In the genomic region with DNA sequence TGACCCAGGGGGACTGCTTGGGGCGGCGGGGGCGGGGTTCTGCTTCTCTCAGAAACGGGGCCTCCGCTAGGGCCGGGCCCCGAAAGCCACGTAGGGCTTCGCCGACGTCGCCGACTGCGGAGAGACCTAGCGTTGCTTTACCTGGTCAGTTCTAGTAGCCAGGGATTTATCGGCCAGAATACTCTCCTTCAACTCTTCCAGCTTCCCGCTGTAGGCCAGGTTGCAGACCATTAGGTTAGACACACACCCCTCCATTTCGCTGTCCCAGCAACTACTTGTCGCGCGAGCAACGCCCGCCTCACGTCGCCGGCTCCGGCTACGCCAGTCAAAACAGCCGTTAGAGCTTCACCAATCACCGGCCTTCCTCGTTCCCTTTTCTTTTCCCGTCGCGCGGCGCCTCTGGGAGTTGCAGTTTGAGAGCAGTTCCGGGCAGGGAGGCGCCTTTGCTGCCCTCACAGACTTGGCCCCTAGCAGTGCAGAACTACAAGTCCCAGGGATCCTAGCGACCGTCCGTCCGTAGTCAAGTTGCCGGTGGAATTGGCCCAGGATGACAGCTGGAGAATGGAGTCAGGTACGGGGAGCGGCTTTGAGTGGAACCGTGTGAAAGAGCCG, we compare ENCODE assay signal across 1 cellular context.
TF ChIP-seq lines count a peak whose summit lies in the region.

A gene with protein sequence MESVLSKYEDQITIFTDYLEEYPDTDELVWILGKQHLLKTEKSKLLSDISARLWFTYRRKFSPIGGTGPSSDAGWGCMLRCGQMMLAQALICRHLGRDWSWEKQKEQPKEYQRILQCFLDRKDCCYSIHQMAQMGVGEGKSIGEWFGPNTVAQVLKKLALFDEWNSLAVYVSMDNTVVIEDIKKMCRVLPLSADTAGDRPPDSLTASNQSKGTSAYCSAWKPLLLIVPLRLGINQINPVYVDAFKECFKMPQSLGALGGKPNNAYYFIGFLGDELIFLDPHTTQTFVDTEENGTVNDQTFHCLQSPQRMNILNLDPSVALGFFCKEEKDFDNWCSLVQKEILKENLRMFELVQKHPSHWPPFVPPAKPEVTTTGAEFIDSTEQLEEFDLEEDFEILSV (plus strand): TSS at position 513 of the 612 bp plus-strand sequence. CDS start 49 bp downstream, at position 562.
A gene with protein sequence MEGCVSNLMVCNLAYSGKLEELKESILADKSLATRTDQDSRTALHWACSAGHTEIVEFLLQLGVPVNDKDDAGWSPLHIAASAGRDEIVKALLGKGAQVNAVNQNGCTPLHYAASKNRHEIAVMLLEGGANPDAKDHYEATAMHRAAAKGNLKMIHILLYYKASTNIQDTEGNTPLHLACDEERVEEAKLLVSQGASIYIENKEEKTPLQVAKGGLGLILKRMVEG (minus strand): TSS at position 277 of the 612 bp plus-strand sequence. CDS start 22 bp downstream, at position 255.

TF ChIP-seq in HEK293, 187 proteins besides CTCF, POLR2A, EP300 and RAD21 (continued from another document and continues in another):
- TF ChIP-seq ZNF140 (tag by site-specific recombination; IDR thresholded peaks at IDR 0.05) (no peak), ZNF549 (tag by site-specific recombination; IDR thresholded peaks at IDR 0.05) (no peak), ZNF544 (tag by site-specific recombination; IDR thresholded peaks at IDR 0.05) (no peak), GLI4 (tag by site-specific recombination; IDR thresholded peaks at IDR 0.05) (no peak), KLF1 (tag by site-specific recombination; IDR thresholded peaks at IDR 0.05) (no peak), ZNF837 (tag by site-specific recombination; IDR thresholded peaks at IDR 0.05) (no peak), ZNF24 (tag by site-specific recombination; IDR thresholded peaks at IDR 0.05) (no peak), ZBTB20 (tag by site-specific recombination; IDR thresholded peaks at IDR 0.05) (peak; percentile 87; the same call in 1 of the 2 replicates), ZNF548 (tag by site-specific recombination; IDR thresholded peaks at IDR 0.05) (no peak), WT1 (tag by site-specific recombination; IDR thresholded peaks at IDR 0.05) (no peak), ZNF350 (tag by site-specific recombination; IDR thresholded peaks at IDR 0.05) (no peak), KLF8 (tag by site-specific recombination; IDR thresholded peaks at IDR 0.05) (peak; percentile 66; the same call in 1 of the 2 replicates), ZNF114 (tag by site-specific recombination; IDR thresholded peaks at IDR 0.05) (no peak), ZNF10 (tag by site-specific recombination; IDR thresholded peaks at IDR 0.05) (no peak), ZNF366 (tag by site-specific recombination; conservative IDR thresholded peaks at IDR 0.05) (no peak), GLIS1 (tag by site-specific recombination; IDR thresholded peaks at IDR 0.05) (0 out of 2 replicates have a peak, but pooled peaks have one; percentile 25), OVOL3 (tag by site-specific recombination; IDR thresholded peaks at IDR 0.05) (no peak), ZNF529 (tag by site-specific recombination; IDR thresholded peaks at IDR 0.05; ENCODE audit: insufficient replicate concordance) (no peak), ZNF239 (tag by site-specific recombination; IDR thresholded peaks at IDR 0.05) (no peak), KLF7 (tag by site-specific recombination; IDR thresholded peaks at IDR 0.05; ENCODE audit: borderline replicate concordance) (peak; percentile 42; the same call in 1 of the 2 replicates), ZSCAN16 (tag by site-specific recombination; IDR thresholded peaks at IDR 0.05) (no peak), ZNF223 (tag by site-specific recombination; IDR thresholded peaks at IDR 0.05) (no peak), BCL11B (tag by site-specific recombination; IDR thresholded peaks at IDR 0.05; ENCODE audit: low read depth) (no peak), ZNF707 (tag by site-specific recombination; IDR thresholded peaks at IDR 0.05) (no peak)
- TF ChIP-seq, protein P1, sequence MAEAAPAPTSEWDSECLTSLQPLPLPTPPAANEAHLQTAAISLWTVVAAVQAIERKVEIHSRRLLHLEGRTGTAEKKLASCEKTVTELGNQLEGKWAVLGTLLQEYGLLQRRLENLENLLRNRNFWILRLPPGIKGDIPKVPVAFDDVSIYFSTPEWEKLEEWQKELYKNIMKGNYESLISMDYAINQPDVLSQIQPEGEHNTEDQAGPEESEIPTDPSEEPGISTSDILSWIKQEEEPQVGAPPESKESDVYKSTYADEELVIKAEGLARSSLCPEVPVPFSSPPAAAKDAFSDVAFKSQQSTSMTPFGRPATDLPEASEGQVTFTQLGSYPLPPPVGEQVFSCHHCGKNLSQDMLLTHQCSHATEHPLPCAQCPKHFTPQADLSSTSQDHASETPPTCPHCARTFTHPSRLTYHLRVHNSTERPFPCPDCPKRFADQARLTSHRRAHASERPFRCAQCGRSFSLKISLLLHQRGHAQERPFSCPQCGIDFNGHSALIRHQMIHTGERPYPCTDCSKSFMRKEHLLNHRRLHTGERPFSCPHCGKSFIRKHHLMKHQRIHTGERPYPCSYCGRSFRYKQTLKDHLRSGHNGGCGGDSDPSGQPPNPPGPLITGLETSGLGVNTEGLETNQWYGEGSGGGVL (tag by site-specific recombination; IDR thresholded peaks at IDR 0.05): no peak
- TF ChIP-seq, protein P2, sequence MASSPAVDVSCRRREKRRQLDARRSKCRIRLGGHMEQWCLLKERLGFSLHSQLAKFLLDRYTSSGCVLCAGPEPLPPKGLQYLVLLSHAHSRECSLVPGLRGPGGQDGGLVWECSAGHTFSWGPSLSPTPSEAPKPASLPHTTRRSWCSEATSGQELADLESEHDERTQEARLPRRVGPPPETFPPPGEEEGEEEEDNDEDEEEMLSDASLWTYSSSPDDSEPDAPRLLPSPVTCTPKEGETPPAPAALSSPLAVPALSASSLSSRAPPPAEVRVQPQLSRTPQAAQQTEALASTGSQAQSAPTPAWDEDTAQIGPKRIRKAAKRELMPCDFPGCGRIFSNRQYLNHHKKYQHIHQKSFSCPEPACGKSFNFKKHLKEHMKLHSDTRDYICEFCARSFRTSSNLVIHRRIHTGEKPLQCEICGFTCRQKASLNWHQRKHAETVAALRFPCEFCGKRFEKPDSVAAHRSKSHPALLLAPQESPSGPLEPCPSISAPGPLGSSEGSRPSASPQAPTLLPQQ (tag by site-specific recombination; IDR thresholded peaks at IDR 0.05): no peak; the same call in 1 of the 2 replicates
- TF ChIP-seq, protein P3, sequence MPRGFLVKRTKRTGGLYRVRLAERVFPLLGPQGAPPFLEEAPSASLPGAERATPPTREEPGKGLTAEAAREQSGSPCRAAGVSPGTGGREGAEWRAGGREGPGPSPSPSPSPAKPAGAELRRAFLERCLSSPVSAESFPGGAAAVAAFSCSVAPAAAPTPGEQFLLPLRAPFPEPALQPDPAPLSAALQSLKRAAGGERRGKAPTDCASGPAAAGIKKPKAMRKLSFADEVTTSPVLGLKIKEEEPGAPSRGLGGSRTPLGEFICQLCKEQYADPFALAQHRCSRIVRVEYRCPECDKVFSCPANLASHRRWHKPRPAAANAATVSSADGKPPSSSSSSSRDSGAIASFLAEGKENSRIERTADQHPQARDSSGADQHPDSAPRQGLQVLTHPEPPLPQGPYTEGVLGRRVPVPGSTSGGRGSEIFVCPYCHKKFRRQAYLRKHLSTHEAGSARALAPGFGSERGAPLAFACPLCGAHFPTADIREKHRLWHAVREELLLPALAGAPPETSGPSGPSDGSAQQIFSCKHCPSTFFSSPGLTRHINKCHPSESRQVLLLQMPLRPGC (tag by site-specific recombination; IDR thresholded peaks at IDR 0.05): no peak
- TF ChIP-seq, protein P4, sequence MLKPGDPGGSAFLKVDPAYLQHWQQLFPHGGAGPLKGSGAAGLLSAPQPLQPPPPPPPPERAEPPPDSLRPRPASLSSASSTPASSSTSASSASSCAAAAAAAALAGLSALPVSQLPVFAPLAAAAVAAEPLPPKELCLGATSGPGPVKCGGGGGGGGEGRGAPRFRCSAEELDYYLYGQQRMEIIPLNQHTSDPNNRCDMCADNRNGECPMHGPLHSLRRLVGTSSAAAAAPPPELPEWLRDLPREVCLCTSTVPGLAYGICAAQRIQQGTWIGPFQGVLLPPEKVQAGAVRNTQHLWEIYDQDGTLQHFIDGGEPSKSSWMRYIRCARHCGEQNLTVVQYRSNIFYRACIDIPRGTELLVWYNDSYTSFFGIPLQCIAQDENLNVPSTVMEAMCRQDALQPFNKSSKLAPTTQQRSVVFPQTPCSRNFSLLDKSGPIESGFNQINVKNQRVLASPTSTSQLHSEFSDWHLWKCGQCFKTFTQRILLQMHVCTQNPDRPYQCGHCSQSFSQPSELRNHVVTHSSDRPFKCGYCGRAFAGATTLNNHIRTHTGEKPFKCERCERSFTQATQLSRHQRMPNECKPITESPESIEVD (tag by site-specific recombination; IDR thresholded peaks at IDR 0.05): no peak
- TF ChIP-seq, protein P5, sequence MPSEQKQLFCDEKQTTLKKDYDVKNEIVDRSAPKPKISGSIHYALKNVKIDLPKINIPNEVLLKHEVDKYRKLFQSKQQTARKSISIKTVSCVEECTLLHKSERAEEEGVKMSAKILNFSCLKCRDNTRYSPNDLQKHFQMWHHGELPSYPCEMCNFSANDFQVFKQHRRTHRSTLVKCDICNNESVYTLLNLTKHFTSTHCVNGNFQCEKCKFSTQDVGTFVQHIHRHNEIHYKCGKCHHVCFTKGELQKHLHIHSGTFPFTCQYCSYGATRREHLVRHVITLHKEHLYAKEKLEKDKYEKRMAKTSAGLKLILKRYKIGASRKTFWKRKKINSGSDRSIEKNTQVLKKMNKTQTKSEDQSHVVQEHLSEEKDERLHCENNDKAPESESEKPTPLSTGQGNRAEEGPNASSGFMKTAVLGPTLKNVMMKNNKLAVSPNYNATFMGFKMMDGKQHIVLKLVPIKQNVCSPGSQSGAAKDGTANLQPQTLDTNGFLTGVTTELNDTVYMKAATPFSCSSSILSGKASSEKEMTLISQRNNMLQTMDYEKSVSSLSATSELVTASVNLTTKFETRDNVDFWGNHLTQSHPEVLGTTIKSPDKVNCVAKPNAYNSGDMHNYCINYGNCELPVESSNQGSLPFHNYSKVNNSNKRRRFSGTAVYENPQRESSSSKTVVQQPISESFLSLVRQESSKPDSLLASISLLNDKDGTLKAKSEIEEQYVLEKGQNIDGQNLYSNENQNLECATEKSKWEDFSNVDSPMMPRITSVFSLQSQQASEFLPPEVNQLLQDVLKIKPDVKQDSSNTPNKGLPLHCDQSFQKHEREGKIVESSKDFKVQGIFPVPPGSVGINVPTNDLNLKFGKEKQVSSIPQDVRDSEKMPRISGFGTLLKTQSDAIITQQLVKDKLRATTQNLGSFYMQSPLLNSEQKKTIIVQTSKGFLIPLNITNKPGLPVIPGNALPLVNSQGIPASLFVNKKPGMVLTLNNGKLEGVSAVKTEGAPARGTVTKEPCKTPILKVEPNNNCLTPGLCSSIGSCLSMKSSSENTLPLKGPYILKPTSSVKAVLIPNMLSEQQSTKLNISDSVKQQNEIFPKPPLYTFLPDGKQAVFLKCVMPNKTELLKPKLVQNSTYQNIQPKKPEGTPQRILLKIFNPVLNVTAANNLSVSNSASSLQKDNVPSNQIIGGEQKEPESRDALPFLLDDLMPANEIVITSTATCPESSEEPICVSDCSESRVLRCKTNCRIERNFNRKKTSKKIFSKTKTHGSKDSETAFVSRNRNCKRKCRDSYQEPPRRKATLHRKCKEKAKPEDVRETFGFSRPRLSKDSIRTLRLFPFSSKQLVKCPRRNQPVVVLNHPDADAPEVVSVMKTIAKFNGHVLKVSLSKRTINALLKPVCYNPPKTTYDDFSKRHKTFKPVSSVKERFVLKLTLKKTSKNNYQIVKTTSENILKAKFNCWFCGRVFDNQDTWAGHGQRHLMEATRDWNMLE (tag by site-specific recombination; conservative IDR thresholded peaks at IDR 0.05; ENCODE audit: low read depth): no peak; the same call in 1 of the 2 replicates
- TF ChIP-seq, protein P6, sequence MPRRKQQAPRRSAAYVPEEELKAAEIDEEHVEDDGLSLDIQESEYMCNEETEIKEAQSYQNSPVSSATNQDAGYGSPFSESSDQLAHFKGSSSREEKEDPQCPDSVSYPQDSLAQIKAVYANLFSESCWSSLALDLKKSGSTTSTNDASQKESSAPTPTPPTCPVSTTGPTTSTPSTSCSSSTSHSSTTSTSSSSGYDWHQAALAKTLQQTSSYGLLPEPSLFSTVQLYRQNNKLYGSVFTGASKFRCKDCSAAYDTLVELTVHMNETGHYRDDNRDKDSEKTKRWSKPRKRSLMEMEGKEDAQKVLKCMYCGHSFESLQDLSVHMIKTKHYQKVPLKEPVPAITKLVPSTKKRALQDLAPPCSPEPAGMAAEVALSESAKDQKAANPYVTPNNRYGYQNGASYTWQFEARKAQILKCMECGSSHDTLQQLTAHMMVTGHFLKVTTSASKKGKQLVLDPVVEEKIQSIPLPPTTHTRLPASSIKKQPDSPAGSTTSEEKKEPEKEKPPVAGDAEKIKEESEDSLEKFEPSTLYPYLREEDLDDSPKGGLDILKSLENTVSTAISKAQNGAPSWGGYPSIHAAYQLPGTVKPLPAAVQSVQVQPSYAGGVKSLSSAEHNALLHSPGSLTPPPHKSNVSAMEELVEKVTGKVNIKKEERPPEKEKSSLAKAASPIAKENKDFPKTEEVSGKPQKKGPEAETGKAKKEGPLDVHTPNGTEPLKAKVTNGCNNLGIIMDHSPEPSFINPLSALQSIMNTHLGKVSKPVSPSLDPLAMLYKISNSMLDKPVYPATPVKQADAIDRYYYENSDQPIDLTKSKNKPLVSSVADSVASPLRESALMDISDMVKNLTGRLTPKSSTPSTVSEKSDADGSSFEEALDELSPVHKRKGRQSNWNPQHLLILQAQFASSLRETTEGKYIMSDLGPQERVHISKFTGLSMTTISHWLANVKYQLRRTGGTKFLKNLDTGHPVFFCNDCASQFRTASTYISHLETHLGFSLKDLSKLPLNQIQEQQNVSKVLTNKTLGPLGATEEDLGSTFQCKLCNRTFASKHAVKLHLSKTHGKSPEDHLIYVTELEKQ (tag by site-specific recombination; IDR thresholded peaks at IDR 0.05; ENCODE audit: borderline replicate concordance): no peak
- TF ChIP-seq, protein P7, sequence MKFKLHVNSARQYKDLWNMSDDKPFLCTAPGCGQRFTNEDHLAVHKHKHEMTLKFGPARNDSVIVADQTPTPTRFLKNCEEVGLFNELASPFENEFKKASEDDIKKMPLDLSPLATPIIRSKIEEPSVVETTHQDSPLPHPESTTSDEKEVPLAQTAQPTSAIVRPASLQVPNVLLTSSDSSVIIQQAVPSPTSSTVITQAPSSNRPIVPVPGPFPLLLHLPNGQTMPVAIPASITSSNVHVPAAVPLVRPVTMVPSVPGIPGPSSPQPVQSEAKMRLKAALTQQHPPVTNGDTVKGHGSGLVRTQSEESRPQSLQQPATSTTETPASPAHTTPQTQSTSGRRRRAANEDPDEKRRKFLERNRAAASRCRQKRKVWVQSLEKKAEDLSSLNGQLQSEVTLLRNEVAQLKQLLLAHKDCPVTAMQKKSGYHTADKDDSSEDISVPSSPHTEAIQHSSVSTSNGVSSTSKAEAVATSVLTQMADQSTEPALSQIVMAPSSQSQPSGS (tag by site-specific recombination; IDR thresholded peaks at IDR 0.05; ENCODE audit: low read depth): no peak
- TF ChIP-seq, protein P8, sequence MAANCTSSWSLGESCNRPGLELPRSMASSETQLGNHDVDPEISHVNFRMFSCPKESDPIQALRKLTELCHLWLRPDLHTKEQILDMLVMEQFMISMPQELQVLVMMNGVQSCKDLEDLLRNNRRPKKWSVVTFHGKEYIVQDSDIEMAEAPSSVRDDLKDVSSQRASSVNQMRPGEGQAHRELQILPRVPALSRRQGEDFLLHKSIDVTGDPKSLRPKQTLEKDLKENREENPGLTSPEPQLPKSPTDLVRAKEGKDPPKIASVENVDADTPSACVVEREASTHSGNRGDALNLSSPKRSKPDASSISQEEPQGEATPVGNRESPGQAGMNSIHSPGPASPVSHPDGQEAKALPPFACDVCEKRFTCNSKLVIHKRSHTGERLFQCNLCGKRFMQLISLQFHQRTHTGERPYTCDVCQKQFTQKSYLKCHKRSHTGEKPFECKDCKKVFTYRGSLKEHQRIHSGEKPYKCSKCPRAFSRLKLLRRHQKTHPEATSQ (tag by site-specific recombination; IDR thresholded peaks at IDR 0.05): no peak
